10 cellular contexts compared by ENCODE assay signal in the genomic region with DNA sequence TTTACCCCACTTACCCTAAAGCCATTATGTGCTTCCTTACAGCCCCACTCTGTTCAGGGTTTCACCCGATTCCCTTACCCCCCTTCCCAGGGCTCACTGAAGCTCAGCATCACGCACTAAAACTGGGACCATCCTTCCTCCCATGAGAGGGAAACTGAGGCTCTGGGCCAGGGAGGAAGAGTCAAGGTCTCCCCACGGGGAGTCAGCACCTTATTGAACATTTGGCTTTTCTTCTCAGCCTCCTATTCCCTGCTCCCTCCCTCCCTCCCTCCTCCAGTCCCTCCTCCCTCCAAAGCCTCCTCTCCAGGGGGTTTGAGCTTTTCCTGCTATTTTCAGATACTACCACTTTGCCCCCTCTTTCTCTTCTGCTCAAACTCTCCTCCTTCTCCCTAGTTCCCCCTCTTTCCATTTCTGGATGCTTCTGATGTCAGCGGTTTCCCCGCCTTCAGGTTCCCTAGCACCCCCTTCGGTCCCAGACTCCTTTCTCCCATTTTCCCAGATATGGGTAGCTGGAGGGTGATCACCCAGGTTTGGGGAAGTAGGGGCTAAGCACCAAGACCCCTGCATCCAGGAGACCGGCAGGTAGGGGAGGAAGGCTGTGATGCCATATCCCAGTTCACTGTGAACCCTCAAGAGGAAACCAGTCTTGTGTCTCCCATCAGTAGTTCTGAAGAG. TPM values are rescaled to one million over a fixed set of nuclear protein-coding genes. Genes with fewer than 3 reads are reported as not detected.
DNase-seq lines count a peak whose midpoint lies in the region; TF ChIP-seq lines count a peak whose summit lies in the region.
"Had no signal": no experiment of that assay in that cellular context is flagged by ENCODE, and none has a peak within 500 bp of the region (broad histone marks: within the 10 kb centered on the region; RNA-seq: fewer than 3 reads in every experiment).

No MANE protein-coding gene starts in this region.

- no peaks in the 10 kb centered on the region for H3K36me3 Mint-ChIP-seq in MCF 10A (ENCODE audit: insufficient read depth, unreplicated experiment)

- H3K36me3 ChIP-seq in ES-I3 (ENCODE audit: insufficient read depth, low read length) (no peaks in the 10 kb centered on the region), neuronal stem cell (replicated peaks in 1 of 2; ENCODE audit: control insufficient read depth in 2 of 2, insufficient read depth in 2 of 2, low read length in 2 of 2) (peaks cover 0 to 5% of the 10 kb centered on the region in 2 donors), spleen (peaks cover 0 to 19% (median 0%) of the 10 kb centered on the region in 6 donors)
- H3K36me3 ChIP-seq: gastrocnemius medialis had no signal

- no peak overlapping the region for H3K4ac ChIP-seq in neuronal stem cell (ENCODE audit: low read length)

- H3K4me3 ChIP-seq in fibroblast of the aortic adventitia (ENCODE audit: low read depth, low read length) (peak overlapping the region; percentile 65), neuronal stem cell (ENCODE audit: low read length in 2 of 2) (peak overlapping the region; percentile 62 to 77), spleen (peak overlapping the region in 1 of 8 donors; percentile 63)

- H3K4me3 Mint-ChIP-seq in MCF 10A (ENCODE audit: unreplicated experiment) = no peak overlapping the region

- peak overlapping the region; percentile 77 for H3K4me2 ChIP-seq in neuronal stem cell (ENCODE audit: insufficient read depth, low read length, poor library complexity, severe bottlenecking)

- H4K8ac ChIP-seq in neuronal stem cell (ENCODE audit: low read depth, low read length) = no peak overlapping the region

- intact Hi-C loops in spleen (cut with DNase I; ENCODE audit: low total_unique reads) = loop anchor here (10.0 kb wide), 1 partner anchor 68 kb away; a partner anchor contains a TSS
- intact Hi-C loops in MCF 10A (cut with micrococcal nuclease) = no loop called here

- no peak overlapping the region for H3K23ac ChIP-seq in neuronal stem cell (ENCODE audit: low read depth, low read length, poor library complexity)

- no TSS peak for BruUV-seq in MCF 10A (replicated peaks; lab: Mats Ljungman, UMichigan)

- H3K9ac ChIP-seq in ES-I3 (ENCODE audit: low read depth, low read length) = peak overlapping the region; percentile 64; the same call in 1 of the 2 replicates
- H3K9ac ChIP-seq in neuronal stem cell (ENCODE audit: low read depth, low read length, poor library complexity) = peak overlapping the region; percentile 91

- peaks cover 11% of the 10 kb centered on the region for H3K79me1 ChIP-seq in neuronal stem cell (ENCODE audit: low read depth, low read length)

- H2BK12ac ChIP-seq in neuronal stem cell (ENCODE audit: low read length) = no peak overlapping the region

- H2BK120ac ChIP-seq in neuronal stem cell (ENCODE audit: low read depth, low read length) = peak overlapping the region; percentile 77

- POLR2A ChIA-PET in MCF 10A (lab: Yijun Ruan, JAX) = no interaction called here

- H3K27me3 ChIP-seq in neuronal stem cell (ENCODE audit: control insufficient read depth in 3 of 3, insufficient read depth in 3 of 3, low read depth in 1 of 3, low read length in 3 of 3) (no peaks in the 10 kb centered on the region), spleen (replicated peaks in 1 of 7) (peaks cover 0 to 83% (median 38%) of the 10 kb centered on the region in 7 donors)

- H3K4me1 Mint-ChIP-seq in MCF 10A (ENCODE audit: insufficient read depth, unreplicated experiment) = peaks cover 15% of the 10 kb centered on the region

- H2AFZ ChIP-seq in neuronal stem cell (ENCODE audit: low read length) = no peak overlapping the region

- H2AK5ac ChIP-seq in neuronal stem cell (ENCODE audit: low read depth, low read length) = peak overlapping the region; percentile 95

- CTCF ChIA-PET in MCF 10A (lab: Yijun Ruan, JAX) = interaction anchor here (0.6 to 1.4 kb wide), 5 partner anchors 11 to 90 kb away, joined by 3 to 4 read pairs (median 3); a partner anchor contains a TSS

- peak overlapping the region; percentile 23 for H2BK15ac ChIP-seq in neuronal stem cell (ENCODE audit: low read length)

- peaks cover 76% of the 10 kb centered on the region for H3K27me3 Mint-ChIP-seq in MCF 10A (ENCODE audit: insufficient read depth, unreplicated experiment)

- H3K27ac ChIP-seq in VCaP (peak overlapping the region; percentile 69; the same call in 1 of the 2 replicates), neuronal stem cell (replicated peaks; ENCODE audit: low read length) (peak overlapping the region; percentile 38), spleen (no peak overlapping the region)

- DNase-seq in fibroblast of the aortic adventitia (ENCODE audit: low read depth) (no peak), neuronal stem cell (ENCODE audit: low spot score) (no peak), spleen (no peak), SK-N-DZ (ENCODE audit: low spot score) (no peak), MCF 10A (ENCODE audit: unreplicated experiment) (no peak), Ammon's horn (ENCODE audit: low spot score) (no peak)
- DNase-seq: activated T-cell treated with anti-CD3 and anti-CD28 coated beads for 4 hours, gastrocnemius medialis had no signal

- peaks cover 34% of the 10 kb centered on the region for H3K4me1 ChIP-seq in ES-I3 (ENCODE audit: insufficient read depth, low read length)
- peaks cover 45 to 62% of the 10 kb centered on the region in 2 donors for H3K4me1 ChIP-seq in neuronal stem cell (ENCODE audit: control insufficient read depth in 2 of 2, insufficient read depth in 1 of 2, low read depth in 1 of 2, low read length in 2 of 2)
- peaks cover 4 to 50% (median 32%) of the 10 kb centered on the region in 6 donors for H3K4me1 ChIP-seq in spleen

- no peak for TF ChIP-seq POLR2A in spleen (IDR thresholded peaks at IDR 0.05)

- peak overlapping the region; percentile 92 for H2BK5ac ChIP-seq in neuronal stem cell (ENCODE audit: low read length)

- H3K14ac ChIP-seq in neuronal stem cell (ENCODE audit: low read length) = peak overlapping the region; percentile 12

- H3K18ac ChIP-seq in neuronal stem cell (ENCODE audit: low read length) = peak overlapping the region; percentile 94

- TF ChIP-seq CTCF in VCaP (conservative IDR thresholded peaks at IDR 0.05) (no peak), fibroblast of the aortic adventitia (IDR thresholded peaks at IDR 0.05; ENCODE audit: insufficient read depth, low read length) (no peak), spleen (IDR thresholded peaks at IDR 0.05 in 8 of 11, conservative IDR thresholded peaks at IDR 0.05 in 3 of 11) (no peak), MCF 10A (IDR thresholded peaks at IDR 0.05; ENCODE audit: unreplicated experiment) (no peak)

- H4K91ac ChIP-seq in neuronal stem cell (ENCODE audit: low read depth, low read length, poor library complexity) = no peak overlapping the region

- no peak overlapping the region for H3K27ac Mint-ChIP-seq in MCF 10A (ENCODE audit: low read depth, unreplicated experiment)

- H3K9me3 ChIP-seq in ES-I3 (ENCODE audit: control insufficient read depth, insufficient read depth, low read length) (no peaks in the 10 kb centered on the region), neuronal stem cell (replicated peaks in 1 of 2; ENCODE audit: control insufficient read depth in 2 of 2, insufficient read depth in 1 of 2, low read depth in 1 of 2, low read length in 2 of 2) (peaks cover 0 to 6% of the 10 kb centered on the region in 2 donors), spleen (no peaks in the 10 kb centered on the region)
- H3K9me3 ChIP-seq: gastrocnemius medialis had no signal

- no CpG with 5 or more reads among the region's 7 CpGs for WGBS in neuronal stem cell (ENCODE audit: extremely low coverage in 2 of 2, insufficient read length in 2 of 2, insufficient replicate concordance in 1 of 2), 2 donors
- WGBS in spleen, 5 donors = 72 to 83% (median 80%) methylated on average over 7 of the region's 7 CpGs

- H3K9me3 Mint-ChIP-seq in MCF 10A (ENCODE audit: unreplicated experiment) = no peaks in the 10 kb centered on the region

RNA-seq across cellular contexts. Expression of a gene that starts 1.0 kb away (rescaled TPM):
- total RNA-seq in fibroblast of the aortic adventitia (ENCODE audit: low replicate concordance) = 2.6 and 3.5 TPM in 2 replicates
- 34.0 TPM for polyA plus RNA-seq in neuronal stem cell (2013, experiment 1 of 2)
- 28.4 TPM for polyA plus RNA-seq in neuronal stem cell (2013, experiment 2 of 2)
- 1 to 10 TPM; 2.1 to 7.1 (median 4.0) TPM for total RNA-seq in spleen
- 10 to 100 TPM in 2 of 3 donors, 1 to 10 TPM in 1; 5.0 to 14.7 (median 10.3) TPM for polyA plus RNA-seq in spleen
- polyA plus RNA-seq in SK-N-DZ (2014; cell fraction: cytosol; rRNA removed) = 37.5 and 46.0 TPM in 2 replicates
- 70.7 and 77.4 TPM in 2 replicates for polyA plus RNA-seq in SK-N-DZ (2014; cell fraction: nucleus; rRNA removed)
- not detected in 2 replicates for total RNA-seq in MCF 10A (2022)

RNA-seq across cellular contexts. Expression of a gene that starts 5.6 kb away (rescaled TPM):
- 53.9 and 188 TPM in 2 replicates for total RNA-seq in fibroblast of the aortic adventitia (ENCODE audit: low replicate concordance)
- polyA plus RNA-seq in neuronal stem cell (2013, experiment 1 of 2) = 22.0 TPM
- polyA plus RNA-seq in neuronal stem cell (2013, experiment 2 of 2) = 21.2 TPM
- total RNA-seq in spleen = 10 to 100 TPM in 2 of 7 donors, 1 to 10 TPM in 5; 4.2 to 11.7 (median 6.8) TPM
- polyA plus RNA-seq in spleen = 1 to 10 TPM; 4.6 to 6.9 (median 4.7) TPM
- polyA plus RNA-seq in SK-N-DZ (2014; cell fraction: cytosol; rRNA removed) = 34.5 and 38.9 TPM in 2 replicates
- 221 and 272 TPM in 2 replicates for polyA plus RNA-seq in SK-N-DZ (2014; cell fraction: nucleus; rRNA removed)
- 0.47 and 1.3 TPM in 2 replicates for total RNA-seq in MCF 10A (2022)

RNA-seq across cellular contexts. Expression of a gene that starts 18.1 kb away (rescaled TPM):
- 3.4 TPM in 2 replicates for total RNA-seq in fibroblast of the aortic adventitia (ENCODE audit: low replicate concordance)
- polyA plus RNA-seq in neuronal stem cell (2013, experiment 1 of 2) = 8.6 TPM
- polyA plus RNA-seq in neuronal stem cell (2013, experiment 2 of 2) = 8.2 TPM
- total RNA-seq in spleen = 1 to 10 TPM in 6 of 7 donors, under 1 TPM in 1; 0.75 to 3.9 (median 2.6) TPM
- polyA plus RNA-seq in spleen = 1 to 10 TPM in 1 of 3 donors, under 1 TPM in 2; 0.93 to 1.3 (median 0.94) TPM
- polyA plus RNA-seq in SK-N-DZ (2014; cell fraction: cytosol; rRNA removed) = 8.4 and 16.4 TPM in 2 replicates
- polyA plus RNA-seq in SK-N-DZ (2014; cell fraction: nucleus; rRNA removed) = 110 and 150 TPM in 2 replicates
- total RNA-seq in MCF 10A (2022) = 0.47 TPM in 1 of 2 replicates, not detected in the other
- total RNA-seq: gastrocnemius medialis had no signal

RNA-seq across cellular contexts. Expression of a gene that starts 28.5 kb away (rescaled TPM):
- total RNA-seq in fibroblast of the aortic adventitia (ENCODE audit: low replicate concordance) (23.5 TPM in 1 of 2 replicates, not detected in the other), spleen (10 to 100 TPM in 1 of 7 donors, 1 to 10 TPM in 6; 1.9 to 10.2 (median 5.8) TPM), MCF 10A (2022) (11.7 and 25.5 TPM in 2 replicates)
- 81.3 TPM for polyA plus RNA-seq in neuronal stem cell (2013, experiment 1 of 2)
- polyA plus RNA-seq in neuronal stem cell (2013, experiment 2 of 2) = 79.5 TPM
- 10 to 100 TPM in 1 of 3 donors, 1 to 10 TPM in 2; 3.6 to 18.1 (median 5.1) TPM for polyA plus RNA-seq in spleen
- 72.9 and 97.2 TPM in 2 replicates for polyA plus RNA-seq in SK-N-DZ (2014; cell fraction: cytosol; rRNA removed)
- polyA plus RNA-seq in SK-N-DZ (2014; cell fraction: nucleus; rRNA removed) = 191 and 199 TPM in 2 replicates

RNA-seq across cellular contexts. Expression of a gene that starts 29.4 kb away (rescaled TPM):
- total RNA-seq in fibroblast of the aortic adventitia (ENCODE audit: low replicate concordance) = 84.0 and 140 TPM in 2 replicates
- polyA plus RNA-seq in neuronal stem cell (2013, experiment 1 of 2) = 80.9 TPM
- 82.6 TPM for polyA plus RNA-seq in neuronal stem cell (2013, experiment 2 of 2)
- total RNA-seq in spleen = 10 to 100 TPM; 29.8 to 62.4 (median 53.5) TPM
- polyA plus RNA-seq in spleen = 10 to 100 TPM; 23.1 to 40.5 (median 23.6) TPM
- polyA plus RNA-seq in SK-N-DZ (2014; cell fraction: cytosol; rRNA removed) = 126 and 127 TPM in 2 replicates
- 193 and 196 TPM in 2 replicates for polyA plus RNA-seq in SK-N-DZ (2014; cell fraction: nucleus; rRNA removed)
- 62.5 and 80.2 TPM in 2 replicates for total RNA-seq in MCF 10A (2022)

Comparison
In these comparisons a context has a peak if more than half of its experiments do, and no peak if none do; other contexts are left out.
1. H3K27ac ChIP-seq: peak in VCaP (single experiment) and neuronal stem cell (single experiment); none in spleen (0 of 8).